ENCODE assay signal across 11 cellular contexts in the genomic region with DNA sequence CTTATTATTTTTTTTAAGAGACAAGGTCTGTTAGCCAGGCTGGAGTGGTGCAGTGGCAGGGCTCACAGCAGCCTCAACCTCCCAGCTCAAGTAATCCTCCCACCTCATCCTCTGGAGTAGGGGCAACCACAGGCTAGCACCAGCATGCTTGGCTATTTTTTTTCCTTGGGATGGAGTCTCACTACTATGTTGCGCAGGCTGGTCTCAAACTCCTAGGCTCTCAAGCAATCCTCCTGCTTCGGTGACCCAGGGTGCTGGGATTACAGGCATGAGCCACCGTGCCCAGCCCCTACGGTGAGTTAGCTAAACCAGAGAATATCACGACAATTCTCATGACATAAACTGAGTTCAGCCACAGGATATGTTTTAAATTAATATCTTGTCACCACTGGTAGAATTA. TPM values are rescaled to one million over a fixed set of nuclear protein-coding genes. Genes with fewer than 3 reads are reported as not detected.
A peak's percentile ranks its signal among the peaks of the same experiment; 100 is the strongest.
DNase-seq lines count a peak whose midpoint lies in the region; ATAC-seq, FAIRE-seq and TF ChIP-seq lines count a peak whose summit lies in the region.
"Had no signal": no experiment of that assay in that cellular context is flagged by ENCODE, and none has a peak within 500 bp of the region (broad histone marks: within the 10 kb centered on the region; RNA-seq: fewer than 3 reads in every experiment).

No MANE protein-coding gene starts in this region.

- peak overlapping the region in 2 of 3 donors; percentile 85 to 89 for H3K4me3 Mint-ChIP-seq in T-cell
- H3K4me3 Mint-ChIP-seq in stimulated activated naive CD8-positive, alpha-beta T cell treated with anti-CD3 and anti-CD28 coated beads, Interleukin-15, amount 100 ng/mL, for 72 hours, result peak overlapping the region; percentile 89 to 98

- DNase-seq in left ventricle myocardium inferior (no peak), Right ventricle myocardium superior (no peak), T-cell (no peak), small intestine (no peak), GM20000 (ENCODE audit: low spot score) (no peak)
- DNase-seq in stimulated activated naive CD8-positive, alpha-beta T cell treated with anti-CD3 and anti-CD28 coated beads, Interleukin-15, amount 100 ng/mL, for 72 hours, result no peak
- DNase-seq: Peyer's patch had no signal

- H3K27me3 Mint-ChIP-seq in T-cell, result no peaks in the 10 kb centered on the region
- H3K27me3 Mint-ChIP-seq in stimulated activated naive CD8-positive, alpha-beta T cell treated with anti-CD3 and anti-CD28 coated beads, Interleukin-15, amount 100 ng/mL, for 72 hours, result no peaks in the 10 kb centered on the region

- no peaks in the 10 kb centered on the region for H3K9me3 Mint-ChIP-seq in T-cell
- H3K9me3 Mint-ChIP-seq in stimulated activated naive CD8-positive, alpha-beta T cell treated with anti-CD3 and anti-CD28 coated beads, Interleukin-15, amount 100 ng/mL, for 72 hours, result no peaks in the 10 kb centered on the region

- H3K4me1 Mint-ChIP-seq in T-cell, result peaks cover 38 to 43% (median 43%) of the 10 kb centered on the region in 3 donors
- H3K4me1 Mint-ChIP-seq in stimulated activated naive CD8-positive, alpha-beta T cell treated with anti-CD3 and anti-CD28 coated beads, Interleukin-15, amount 100 ng/mL, for 72 hours, result peaks cover 38% of the 10 kb centered on the region

- H3K4me1 ChIP-seq in left ventricle myocardium inferior (peaks cover 27% of the 10 kb centered on the region), iPS-15b (ENCODE audit: control insufficient read depth, insufficient read depth, low read length) (peaks cover 6% of the 10 kb centered on the region), small intestine (ENCODE audit: control insufficient read depth in 2 of 2, insufficient read depth in 1 of 2, low read depth in 1 of 2, low read length in 1 of 2) (peaks cover 2 to 4% of the 10 kb centered on the region in 2 donors)

- H3K4me3 ChIP-seq in left ventricle myocardium inferior (peak overlapping the region; percentile 99), iPS-15b (ENCODE audit: low read depth, low read length) (peak overlapping the region; percentile 85), small intestine (ENCODE audit: low read depth in 1 of 2, low read length in 2 of 2) (no peak overlapping the region)

- 65 to 71% (median 70%) methylated on average over 5 of the region's 5 CpGs for WGBS in small intestine, 3 donors

- intact Hi-C loops in left ventricle myocardium inferior (cut with micrococcal nuclease), result no loop called here
- intact Hi-C loops in Right ventricle myocardium superior (cut with DNase I), result no loop called here

- TF ChIP-seq CTCF in left ventricle myocardium inferior (IDR thresholded peaks at IDR 0.05; ENCODE audit: borderline replicate concordance) (no peak), GM20000 (IDR thresholded peaks at IDR 0.05; ENCODE audit: extremely low read depth, missing control alignments) (no peak)

- H3K27ac ChIP-seq in left ventricle myocardium inferior (replicated peaks) (no peak overlapping the region), small intestine (ENCODE audit: low read depth in 1 of 2, low read length in 1 of 2) (no peak overlapping the region)
- H3K27ac ChIP-seq: gastroesophageal sphincter, Peyer's patch had no signal

- POLR2A ChIA-PET in T-cell (lab: Charles Lee), result no interaction called here

- H3K36me3 ChIP-seq in left ventricle myocardium inferior (no peaks in the 10 kb centered on the region), iPS-15b (ENCODE audit: control insufficient read depth, insufficient read depth, low read length) (no peaks in the 10 kb centered on the region), small intestine (ENCODE audit: control insufficient read depth in 2 of 2, insufficient read depth in 2 of 2, low read length in 2 of 2) (no peaks in the 10 kb centered on the region)
- H3K36me3 ChIP-seq: gastroesophageal sphincter, Peyer's patch had no signal

- H3K27me3 ChIP-seq in left ventricle myocardium inferior (ENCODE audit: low read depth) (no peaks in the 10 kb centered on the region), iPS-15b (ENCODE audit: control insufficient read depth, insufficient read depth, low read length) (no peaks in the 10 kb centered on the region), small intestine (ENCODE audit: control insufficient read depth in 2 of 2, insufficient read depth in 2 of 2, low read length in 2 of 2) (no peaks in the 10 kb centered on the region)
- H3K27me3 ChIP-seq: gastroesophageal sphincter, Peyer's patch had no signal

- peak overlapping the region in 1 of 2 donors; percentile 16 for H3K27ac Mint-ChIP-seq in T-cell
- peak overlapping the region in 1 of 2 donors; percentile 31 for H3K27ac Mint-ChIP-seq in stimulated activated naive CD8-positive, alpha-beta T cell treated with anti-CD3 and anti-CD28 coated beads, Interleukin-15, amount 100 ng/mL, for 72 hours

- H3K9ac ChIP-seq in iPS-15b (ENCODE audit: low read depth, low read length), result no peak overlapping the region

- CTCF ChIA-PET in T-cell (lab: Charles Lee), result no interaction called here

- no peak for FAIRE-seq in small intestine (lab: Jason Lieb, UNC)

- H3K9me3 ChIP-seq in left ventricle myocardium inferior (replicated peaks), result no peaks in the 10 kb centered on the region
- no peaks in the 10 kb centered on the region for H3K9me3 ChIP-seq in iPS-15b (ENCODE audit: control insufficient read depth, insufficient read depth, low read length)
- H3K9me3 ChIP-seq in small intestine (ENCODE audit: control insufficient read depth, low read depth), result no peaks in the 10 kb centered on the region
- H3K9me3 ChIP-seq: gastroesophageal sphincter, Peyer's patch had no signal

- no peak for ATAC-seq in Right ventricle myocardium superior (ENCODE audit: poor library complexity)
- no peak for ATAC-seq in T-cell (replicated peaks in 1 of 4)
- ATAC-seq in stimulated activated naive CD8-positive, alpha-beta T cell treated with anti-CD3 and anti-CD28 coated beads, Interleukin-15, amount 100 ng/mL, for 72 hours, result no peak
- no peak for ATAC-seq in GM21515 (IDR thresholded peaks at IDR 0.05; ENCODE audit: unreplicated experiment)
- ATAC-seq: activated CD4-positive, CD25-positive, alpha-beta regulatory T cell treated with anti-CD3 and anti-CD28 coated beads, Interleukin-2, amount 50 U/mL, for 24 hours; gastroesophageal sphincter had no signal

- H3K36me3 Mint-ChIP-seq in T-cell, result no peaks in the 10 kb centered on the region

RNA-seq across cellular contexts. Expression of a gene that starts 2.0 kb away (rescaled TPM):
- total RNA-seq in left ventricle myocardium inferior (31.7 TPM), Right ventricle myocardium superior (32.2 TPM), T-cell (10 to 100 TPM; 29.2 to 38.3 (median 33.2) TPM)
- 10 to 100 TPM in 1 of 3 donors, 1 to 10 TPM in 2; 9.2 to 13.9 (median 9.6) TPM for polyA plus RNA-seq in small intestine

Comparison
In these comparisons a context has a peak if more than half of its experiments do, and no peak if none do; other contexts are left out.
1. H3K4me3 ChIP-seq: peak in left ventricle myocardium inferior (single experiment) and iPS-15b (single experiment); none in small intestine (0 of 2).